ENCODE assay signal across 20 cellular contexts in genomic region chr19:28686741-28687140, GRCh38.
"Had no signal": no experiment of that assay in that cellular context is flagged by ENCODE, and none has a peak within 500 bp of the region (broad histone marks: within the 10 kb centered on the region; RNA-seq: fewer than 3 reads in every experiment).

No MANE protein-coding gene starts in this region.

- H3K9me3 ChIP-seq: adrenal gland, prostate gland, right atrium auricular region, thyroid gland had no signal

- H3K27ac ChIP-seq: adrenal gland, breast epithelium, esophagus squamous epithelium, prostate gland, right atrium auricular region, thyroid gland had no signal

- FAIRE-seq: astrocyte had no signal

- H3K36me3 ChIP-seq: adrenal gland, breast epithelium, esophagus squamous epithelium, prostate gland, right atrium auricular region, thyroid gland had no signal

- H3K4me1 ChIP-seq: adrenal gland, breast epithelium, esophagus squamous epithelium, prostate gland, right atrium auricular region, thyroid gland had no signal

- ATAC-seq: activated naive CD4-positive, alpha-beta T cell treated with anti-CD3 and anti-CD28 coated beads, Interleukin-2, amount 50 U/mL, for 72 hours; effector memory CD8-positive, alpha-beta T cell had no signal

- H3K4me3 ChIP-seq: adrenal gland, breast epithelium, esophagus squamous epithelium, prostate gland, right atrium auricular region, thyroid gland had no signal

- DNase-seq: activated B cell treated with CpG ODN at 0.5 μM for 24 hours; activated CD4-positive, alpha-beta memory T cell treated with anti-CD3 and anti-CD28 coated beads for 36 hours; activated CD4-positive, alpha-beta T cell treated with anti-CD3 and anti-CD28 coated beads for 4 hours; activated gamma-delta T cell treated with Interleukin-2 at 50 U/mL for 16 hours; activated T-cell treated with anti-CD3 and anti-CD28 coated beads for 4 hours; adrenal gland; effector memory CD8-positive, alpha-beta T cell; esophagus squamous epithelium; immature natural killer cell; kidney glomerular epithelial cell; stimulated activated CD4-positive, alpha-beta T cell treated with anti-CD3 and anti-CD28 coated beads, Interleukin-12 subunit alpha, Interleukin-12 subunit beta, amount 100 ng/mL, for 4 hours; stimulated activated CD4-positive, alpha-beta T cell treated with anti-CD3 and anti-CD28 coated beads, Interleukin-1b, Interleukin-23, amount 100 ng/mL, for 48 hours; stimulated activated CD8-positive, alpha-beta memory T cell treated with anti-CD3 and anti-CD28 coated beads, Interleukin-4, amount 100 ng/mL, for 48 hours; stimulated activated naive CD4-positive, alpha-beta T cell treated with Interleukin-2 at 50 U/mL for 16 hours; thyroid gland had no signal

- H3K27me3 ChIP-seq: adrenal gland, breast epithelium, esophagus squamous epithelium, right atrium auricular region, thyroid gland had no signal
